ENCODE assay signal across 8 cellular contexts in the genomic region with DNA sequence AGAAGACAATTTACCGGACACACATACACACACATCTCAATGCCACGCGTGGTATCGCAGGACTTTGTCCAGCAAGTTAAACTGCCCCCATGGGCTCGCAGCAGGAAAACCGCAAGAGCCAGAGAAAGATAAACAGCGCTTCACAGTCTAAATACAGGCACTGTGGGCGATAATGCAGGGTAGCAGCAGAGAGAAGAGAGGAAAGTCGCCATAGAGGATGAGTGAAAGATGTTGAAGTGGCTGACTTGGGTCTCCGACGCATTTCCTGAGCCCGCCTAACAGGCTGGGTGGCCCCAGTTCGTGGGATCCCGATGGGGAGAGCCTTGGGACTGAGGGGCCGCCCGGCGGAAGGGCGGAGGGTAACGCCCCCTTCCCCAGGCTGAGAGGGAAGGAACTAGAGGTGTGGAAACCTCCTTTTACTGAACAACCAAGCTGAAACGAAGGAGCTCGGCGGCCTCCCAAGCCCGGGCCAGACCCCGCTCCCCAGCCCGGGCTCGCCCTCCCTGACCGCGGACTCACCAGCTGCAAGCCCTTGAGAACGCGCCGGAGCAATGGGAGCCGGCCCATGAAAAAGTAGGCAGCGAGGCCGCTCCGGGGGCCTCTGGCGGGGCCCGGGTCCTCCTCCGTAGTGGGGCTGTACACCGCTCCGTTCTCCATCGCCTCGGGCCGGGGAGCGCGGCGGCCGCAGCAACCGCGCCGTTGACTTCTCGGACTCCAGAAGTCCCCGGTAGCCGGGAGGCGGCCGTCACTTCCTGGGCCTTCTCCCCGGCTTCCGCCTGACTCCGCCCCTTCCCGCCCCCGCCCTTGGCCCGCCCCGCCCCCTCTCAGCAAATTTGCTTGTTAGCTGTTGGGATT. TPM values are rescaled to one million over a fixed set of nuclear protein-coding genes. Genes with fewer than 3 reads are reported as not detected.
DNase-seq lines count a peak whose midpoint lies in the region; ATAC-seq and TF ChIP-seq lines count a peak whose summit lies in the region.

A gene with protein sequence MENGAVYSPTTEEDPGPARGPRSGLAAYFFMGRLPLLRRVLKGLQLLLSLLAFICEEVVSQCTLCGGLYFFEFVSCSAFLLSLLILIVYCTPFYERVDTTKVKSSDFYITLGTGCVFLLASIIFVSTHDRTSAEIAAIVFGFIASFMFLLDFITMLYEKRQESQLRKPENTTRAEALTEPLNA (minus strand): TSS at position 764 of the 855 bp plus-strand sequence. CDS start 107 bp downstream, at position 657.

- peak within 1 kb of the TSS; percentile 91; the same call in 1 of the 2 replicates for H2AFZ ChIP-seq in OCI-LY1 (ENCODE audit: low read length)

- no peaks in the 10 kb centered on the region for H3K9me3 Mint-ChIP-seq in CD4-positive, alpha-beta memory T cell

- H3K27me3 ChIP-seq in CD4-positive, alpha-beta memory T cell (ENCODE audit: insufficient read depth, low read length): no peaks in the 10 kb centered on the region
- H3K27me3 ChIP-seq in OCI-LY1 (ENCODE audit: insufficient read depth, low read length): no peaks in the 10 kb centered on the region
- no peaks in the 10 kb centered on the region for H3K27me3 ChIP-seq in mononuclear cell (ENCODE audit: insufficient read depth, low read length)

- TF ChIP-seq CTCF in OCI-LY1 (IDR thresholded peaks at IDR 0.05; ENCODE audit: low read length): no peak

- peak within 1 kb of the TSS; percentile 96 for H3K4me2 ChIP-seq in OCI-LY1 (ENCODE audit: low read length)

- intact Hi-C loops in CD4-positive, alpha-beta memory T cell (cut with micrococcal nuclease): loop anchor here (1.0 to 10.0 kb wide), 4 partner anchors 40 to 968 kb away; a partner anchor contains a TSS

- 0 out of 2 replicates have a peak, but pooled peaks cover 4% of the 10 kb centered on the region for H4K20me1 ChIP-seq in OCI-LY1 (ENCODE audit: insufficient read depth, low read length)

- ATAC-seq in GM19372 (IDR thresholded peaks at IDR 0.05; ENCODE audit: low read depth, unreplicated experiment): peak; percentile 71
- peak; percentile 74 for ATAC-seq in HG03521 (IDR thresholded peaks at IDR 0.05; ENCODE audit: unreplicated experiment)

- CTCF ChIA-PET in CD4-positive, alpha-beta memory T cell (lab: Charles Lee; ENCODE audit: partially characterized antibody): interaction anchor here (1.0 to 3.6 kb wide), 12 partner anchors 7 to 326 kb away, joined by 3 to 16 read pairs (median 4); no protein-coding TSS in a partner anchor

- peaks cover 9 to 17% of the 10 kb centered on the region in 2 donors for H3K36me3 Mint-ChIP-seq in CD4-positive, alpha-beta memory T cell

- peak within 1 kb of the TSS; percentile 77 to 99 (median 98) for H3K27ac Mint-ChIP-seq in CD4-positive, alpha-beta memory T cell

- POLR2A ChIA-PET in CD4-positive, alpha-beta memory T cell (lab: Charles Lee; ENCODE audit: partially characterized antibody): interaction anchor here (0.8 to 2.2 kb wide), 8 partner anchors 8 to 111 kb away, joined by 3 to 8 read pairs (median 4); a partner anchor contains a TSS

- peak within 1 kb of the TSS; percentile 98 for H3K27ac ChIP-seq in CD4-positive, alpha-beta memory T cell (ENCODE audit: low read depth, low read length)
- H3K27ac ChIP-seq in OCI-LY1 (ENCODE audit: low read depth, low read length, poor library complexity, severe bottlenecking): peak within 1 kb of the TSS; percentile 58

- no peaks in the 10 kb centered on the region for H3F3A ChIP-seq in OCI-LY1 (ENCODE audit: insufficient read depth, low read length)

- H3K4me1 Mint-ChIP-seq in CD4-positive, alpha-beta memory T cell: peaks cover 24 to 51% (median 36%) of the 10 kb centered on the region in 4 donors

- H3K9me3 ChIP-seq in CD4-positive, alpha-beta memory T cell (ENCODE audit: control insufficient read depth in 1 of 2, low read length in 2 of 2): no peaks in the 10 kb centered on the region
- H3K9me3 ChIP-seq in OCI-LY1 (ENCODE audit: low read length) (no peaks in the 10 kb centered on the region), mononuclear cell (ENCODE audit: low read depth, low read length) (no peaks in the 10 kb centered on the region)

- no peaks in the 10 kb centered on the region for H3K27me3 Mint-ChIP-seq in CD4-positive, alpha-beta memory T cell

- H3K79me2 ChIP-seq in OCI-LY1 (ENCODE audit: insufficient read depth, low read length): peaks cover 13% of the 10 kb centered on the region; the same call in 1 of the 2 replicates

- no peaks in the 10 kb centered on the region for H3K9me2 ChIP-seq in OCI-LY1 (ENCODE audit: low read depth, low read length)

- DNase-seq in CD4-positive, alpha-beta memory T cell: peak; percentile 69 to 80 (median 74)
- DNase-seq in activated T-cell treated with anti-CD3 and anti-CD28 coated beads for 1 hour (ENCODE audit: low read depth) (peak; percentile 64), epidermal melanocyte (ENCODE audit: insufficient read length, low spot score) (peak; percentile 90)
- DNase-seq in stimulated activated CD8-positive, alpha-beta memory T cell treated with anti-CD3 and anti-CD28 coated beads, Interleukin-2, amount 100 ng/mL, for 1 hour (ENCODE audit: low read depth in 2 of 2): peak; percentile 34 to 62

- no peaks in the 10 kb centered on the region for H3K36me3 ChIP-seq in CD4-positive, alpha-beta memory T cell (ENCODE audit: insufficient read depth, low read length)
- no peaks in the 10 kb centered on the region for H3K36me3 ChIP-seq in OCI-LY1 (ENCODE audit: insufficient read depth, low read length)

- H3K4me3 Mint-ChIP-seq in CD4-positive, alpha-beta memory T cell: peak within 1 kb of the TSS; percentile 91 to 99 (median 96)

- H3K9ac ChIP-seq in OCI-LY1 (ENCODE audit: low read length): peak within 1 kb of the TSS; percentile 82

- peak within 1 kb of the TSS; percentile 82 to 89 for H3K4me3 ChIP-seq in CD4-positive, alpha-beta memory T cell (ENCODE audit: low read length in 2 of 2)
- peak within 1 kb of the TSS; percentile 86 for H3K4me3 ChIP-seq in OCI-LY1 (ENCODE audit: low read depth, low read length, poor library complexity, severe bottlenecking)
- H3K4me3 ChIP-seq in mononuclear cell (ENCODE audit: low read length): peak within 1 kb of the TSS; percentile 94

- H3K4me1 ChIP-seq in CD4-positive, alpha-beta memory T cell (ENCODE audit: insufficient read depth, low read length): peaks cover 46% of the 10 kb centered on the region
- peaks cover 53% of the 10 kb centered on the region for H3K4me1 ChIP-seq in OCI-LY1 (ENCODE audit: insufficient read depth, low read length, severe bottlenecking)
- H3K4me1 ChIP-seq in mononuclear cell (ENCODE audit: insufficient read depth, low read length): peaks cover 38% of the 10 kb centered on the region

RNA-seq across cellular contexts. Expression of the gene that starts here (rescaled TPM):
- total RNA-seq in CD4-positive, alpha-beta memory T cell: 10 to 100 TPM; 30.3 to 34.8 TPM
- 100 to 1,000 TPM in 1 of 2 donors, 10 to 100 TPM in 1; 89.7 to 230 TPM for polyA plus RNA-seq in CD4-positive, alpha-beta memory T cell
- 155 TPM for total RNA-seq in mononuclear cell

Comparison
In these comparisons a context has a peak if more than half of its experiments do, and no peak if none do; other contexts are left out.
1. Peak in every context shown above with its lines: DNase-seq, ATAC-seq, H3K4me3 ChIP-seq and H3K27ac ChIP-seq.